ENCODE assay signal across 1 cellular context in the genomic region with DNA sequence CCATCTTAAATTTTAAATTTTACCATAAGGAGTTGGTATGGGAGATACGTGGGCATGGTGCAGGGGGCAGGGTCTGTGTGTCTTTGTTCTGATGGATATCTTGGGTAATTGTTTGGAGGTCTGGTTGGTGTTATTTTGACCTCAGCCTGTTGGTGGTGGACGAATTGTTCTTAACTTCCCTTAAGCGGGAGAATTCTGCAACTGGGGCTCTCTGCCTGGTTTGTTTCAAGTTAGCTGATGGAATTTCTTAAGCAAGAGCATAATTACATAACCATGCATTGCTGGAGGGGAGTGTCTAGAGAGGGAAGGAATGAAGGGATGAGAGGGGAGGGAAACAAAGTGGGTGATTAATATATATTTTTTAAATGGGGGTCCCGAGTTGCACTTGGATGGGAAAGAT.
TF ChIP-seq lines count a peak whose summit lies in the region.

No MANE protein-coding gene starts in this region.

TF ChIP-seq in IMR-90, 13 proteins besides CTCF, POLR2A, EP300 and RAD21 (continued from another document):
- TF ChIP-seq BHLHE40 (IDR thresholded peaks at IDR 0.05; ENCODE audit: low read depth, low read length) (no peak), NFE2L2 (IDR thresholded peaks at IDR 0.05; ENCODE audit: low read depth, low read length) (no peak), RCOR1 (IDR thresholded peaks at IDR 0.05; ENCODE audit: insufficient replicate concordance, low read length) (no peak), SMC3 (IDR thresholded peaks at IDR 0.05; ENCODE audit: low read depth, low read length) (no peak), CHD1 (IDR thresholded peaks at IDR 0.05; ENCODE audit: low read depth, low read length) (no peak)
